ENCODE assay signal across 20 cellular contexts in the genomic region with DNA sequence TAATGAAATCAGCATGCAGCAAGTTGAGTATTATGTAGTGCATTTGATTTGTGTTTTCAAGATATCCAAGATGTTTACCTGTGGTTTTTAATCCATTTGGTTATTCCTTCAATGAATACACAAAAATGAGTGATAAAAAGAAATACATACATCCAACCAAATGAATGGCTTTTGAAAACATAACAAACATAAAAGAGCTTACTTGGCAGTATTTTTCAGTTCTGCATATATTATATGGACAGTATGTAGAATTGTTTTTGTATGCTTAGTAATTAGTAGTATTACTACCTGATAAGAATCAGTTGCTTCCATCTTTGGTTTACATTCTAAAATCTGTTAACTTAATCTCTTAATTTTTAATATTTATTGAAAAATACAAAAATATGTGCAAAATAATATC.
DNase-seq lines count a peak whose midpoint lies in the region; ATAC-seq, FAIRE-seq and TF ChIP-seq lines count a peak whose summit lies in the region.
"Had no signal": no experiment of that assay in that cellular context is flagged by ENCODE, and none has a peak within 500 bp of the region (broad histone marks: within the 10 kb centered on the region; RNA-seq: fewer than 3 reads in every experiment).

No MANE protein-coding gene starts in this region.

- H3K18ac ChIP-seq in H9 (ENCODE audit: insufficient read length, low read depth, low read length) = no peak overlapping the region

- H3K23ac ChIP-seq in H9 (ENCODE audit: insufficient read length, low read depth, low read length) = no peak overlapping the region

- H3T11ph ChIP-seq in H9 (ENCODE audit: low read length) = no peak overlapping the region

- no peak for DNase-seq in A549 (ENCODE audit: low read depth in 1 of 2, low spot score in 1 of 2)
- DNase-seq in H9 = no peak
- DNase-seq in K562 (ENCODE audit: extremely low read depth in 1 of 4, low spot score in 3 of 4) = no peak
- no peak for DNase-seq in lower leg skin (ENCODE audit: low spot score in 2 of 2)
- no peak for DNase-seq in thyroid gland
- DNase-seq: 8988T; AML-193; Caco-2; Calu3; CD4-positive, alpha-beta T cell; CD8-positive, alpha-beta T cell; DMS79 treated with DMSO at 0.1 percent for 48 hours; GF-D8 had no signal

- BruUV-seq in K562 (replicated peaks; lab: Mats Ljungman, UMichigan) = no TSS peak

- in situ Hi-C loops in K562 (cut with MboI) = no loop called here

- ATAC-seq in A549 (no peak), K562 (no peak)
- ATAC-seq: CD8-positive, alpha-beta T cell had no signal

- H3K36me3 ChIP-seq in K562 (ENCODE audit: control insufficient read depth, insufficient read depth, low read length) (no peaks in the 10 kb centered on the region), thyroid gland (no peaks in the 10 kb centered on the region)
- H3K36me3 ChIP-seq: BLaER1 treated with 17β-estradiol and CSF1 and Interleukin-3, amounts not matched to agents 10 nM and 100 nM had no signal

- H3K79me2 ChIP-seq in H9 (ENCODE audit: insufficient read depth, low read length) (no peaks in the 10 kb centered on the region), K562 (ENCODE audit: control insufficient read depth, insufficient read depth, low read length) (no peaks in the 10 kb centered on the region)

- H3K23me2 ChIP-seq in H9 (ENCODE audit: insufficient read length, low read depth, low read length, poor library complexity, severe bottlenecking) = no peaks in the 10 kb centered on the region

- no peaks in the 10 kb centered on the region for H3K9me3 ChIP-seq in A549
- no peaks in the 10 kb centered on the region for H3K9me3 ChIP-seq in H9 (ENCODE audit: control insufficient read depth, low read depth, low read length)
- H3K9me3 ChIP-seq in K562 (replicated peaks; ENCODE audit: control insufficient read depth, insufficient read depth, low read depth, low read length) = no peaks in the 10 kb centered on the region
- no peaks in the 10 kb centered on the region for H3K9me3 ChIP-seq in thyroid gland
- H3K9me3 ChIP-seq: BLaER1 treated with 17β-estradiol and CSF1 and Interleukin-3, amounts not matched to agents 10 nM and 100 nM; Caco-2 had no signal

- CTCF ChIA-PET in A549 (lab: Yijun Ruan, JAX) = no interaction called here
- CTCF ChIA-PET in K562 (lab: Yijun Ruan, JAX; ENCODE audit: low intra/inter-chr PET ratio) = no interaction called here

- H2AK5ac ChIP-seq in H9 (ENCODE audit: insufficient read length, low read length) = no peak overlapping the region

- no peak for TF ChIP-seq EP300 in A549 (IDR thresholded peaks at IDR 0.05)
- TF ChIP-seq EP300 in K562 (IDR thresholded peaks at IDR 0.05; ENCODE audit: low read length) = no peak

- FAIRE-seq in A549 (lab: Jason Lieb, UNC) (no peak), K562 (lab: Jason Lieb, UNC) (no peak)
- FAIRE-seq: A204.1, G401.6, GM12891, GM18507 had no signal

- H3K27me3 ChIP-seq in H9 (ENCODE audit: insufficient read depth, low read length) (no peaks in the 10 kb centered on the region), K562 (ENCODE audit: control insufficient read depth in 2 of 2, insufficient read depth in 2 of 2, low read length in 2 of 2) (no peaks in the 10 kb centered on the region; a peak in 1 of 5 replicates), thyroid gland (no peaks in the 10 kb centered on the region)
- H3K27me3 ChIP-seq: BLaER1 treated with 17β-estradiol and CSF1 and Interleukin-3, amounts not matched to agents 10 nM and 100 nM had no signal

- H3K4me1 ChIP-seq in A549 (no peaks in the 10 kb centered on the region), H9 (ENCODE audit: insufficient read depth, low read length) (no peaks in the 10 kb centered on the region), K562 (replicated peaks in 1 of 2; ENCODE audit: control insufficient read depth in 2 of 2, insufficient read depth in 2 of 2, low read length in 2 of 2) (no peaks in the 10 kb centered on the region), thyroid gland (no peaks in the 10 kb centered on the region)
- H3K4me1 ChIP-seq: Caco-2 had no signal

- H2AFZ ChIP-seq in H9 (ENCODE audit: low read length) (no peak overlapping the region), K562 (ENCODE audit: low read depth, low read length) (no peak overlapping the region)

- intact Hi-C loops in K562 (cut with micrococcal nuclease) (no loop called here), lower leg skin (cut with DNase I; ENCODE audit: low total_unique reads) (no loop called here), thyroid gland (cut with DNase I) (no loop called here)

- TF ChIP-seq RAD21 in A549 (conservative IDR thresholded peaks at IDR 0.05 in 1 of 2, IDR thresholded peaks at IDR 0.05 in 1 of 2) (no peak), K562 (CRISPR knock-in tag; conservative IDR thresholded peaks at IDR 0.05 in 1 of 2, IDR thresholded peaks at IDR 0.05 in 1 of 2) (no peak)

- H2BK15ac ChIP-seq in H9 (ENCODE audit: low read depth, low read length) = no peak overlapping the region

- H3K14ac ChIP-seq in H9 (ENCODE audit: insufficient read depth, low read length) = no peak overlapping the region

- no peak overlapping the region for H3K56ac ChIP-seq in H9 (ENCODE audit: insufficient read length, low read depth, low read length)

- no peak overlapping the region for H4K91ac ChIP-seq in H9 (ENCODE audit: insufficient read length, low read depth, low read length)

- POLR2A ChIA-PET in A549 (lab: Yijun Ruan, JAX) = no interaction called here
- POLR2A ChIA-PET in K562 (lab: Yijun Ruan, JAX) = no interaction called here

- peak overlapping the region; percentile 60 for H2BK20ac ChIP-seq in H9 (ENCODE audit: low read depth, low read length, poor library complexity, severe bottlenecking)

- no peak for TF ChIP-seq CTCF in A549 (IDR thresholded peaks at IDR 0.05)
- TF ChIP-seq CTCF in H9 (conservative IDR thresholded peaks at IDR 0.05) = no peak
- TF ChIP-seq CTCF in K562 (IDR thresholded peaks at IDR 0.05 in 2 of 3, conservative IDR thresholded peaks at IDR 0.05 in 1 of 3; ENCODE audit: insufficient read depth in 2 of 3, low read depth in 1 of 3, low read length in 3 of 3) = no peak
- TF ChIP-seq CTCF in lower leg skin (IDR thresholded peaks at IDR 0.05) = no peak
- TF ChIP-seq CTCF in thyroid gland (IDR thresholded peaks at IDR 0.05) = no peak

- H3K4me3 Mint-ChIP-seq in H9 = no peak overlapping the region
- H3K4me3 Mint-ChIP-seq: B cell; CD4-positive, alpha-beta T cell; CD8-positive, alpha-beta T cell had no signal

- H3K4me2 ChIP-seq in A549 (no peak overlapping the region), H9 (ENCODE audit: insufficient read depth, insufficient read length, low read length) (no peak overlapping the region), K562 (ENCODE audit: insufficient read depth, low read length) (no peak overlapping the region)
- H3K4me2 ChIP-seq: BLaER1 treated with 17β-estradiol and CSF1 and Interleukin-3, amounts not matched to agents 10 nM and 100 nM had no signal

- peaks cover 3 to 6% (median 3%) of the 10 kb centered on the region in 3 experiments; a peak in 5 of 7 replicates for H3K36me3 Mint-ChIP-seq in H9 (ENCODE audit: insufficient read depth in 1 of 3, low read depth in 3 of 3)
- H3K36me3 Mint-ChIP-seq: CD8-positive, alpha-beta T cell had no signal

- H4K5ac ChIP-seq in H9 (ENCODE audit: insufficient read length, low read depth, low read length) = no peak overlapping the region

- no peak overlapping the region for H2BK12ac ChIP-seq in H9 (ENCODE audit: insufficient read length, low read depth, low read length)

- H3K27me3 Mint-ChIP-seq in H9 (ENCODE audit: low read depth) = no peaks in the 10 kb centered on the region
- H3K27me3 Mint-ChIP-seq: B cell; CD4-positive, alpha-beta T cell had no signal

- H3K27ac ChIP-seq in A549 = no peak overlapping the region
- no peak overlapping the region for H3K27ac ChIP-seq in H9 (ENCODE audit: insufficient read length, low read depth, low read length)
- H3K27ac ChIP-seq in K562 (ENCODE audit: extremely low read depth, low read depth, low read length) = no peak overlapping the region
- no peak overlapping the region for H3K27ac ChIP-seq in thyroid gland
- H3K27ac ChIP-seq: BLaER1 treated with 17β-estradiol and CSF1 and Interleukin-3, amounts not matched to agents 10 nM and 100 nM; C4-2B had no signal

- peaks cover 4% of the 10 kb centered on the region in 2 experiments; a peak in 4 of 5 replicates for H3K9me3 Mint-ChIP-seq in H9
- H3K9me3 Mint-ChIP-seq: CD8-positive, alpha-beta T cell had no signal

- no peaks in the 10 kb centered on the region for H3K79me1 ChIP-seq in H9 (ENCODE audit: insufficient read depth, low read depth, low read length, poor library complexity, severe bottlenecking)

- H3K4me1 Mint-ChIP-seq in H9 = no peaks in the 10 kb centered on the region; a peak in 1 of 4 replicates
- H3K4me1 Mint-ChIP-seq: B cell had no signal

- H4K20me1 ChIP-seq in H9 (ENCODE audit: control insufficient read depth, insufficient read depth, insufficient read length) (no peaks in the 10 kb centered on the region), K562 (replicated peaks; ENCODE audit: control insufficient read depth, insufficient read depth, low read length) (no peaks in the 10 kb centered on the region)
- H4K20me1 ChIP-seq: BLaER1 treated with 17β-estradiol and CSF1 and Interleukin-3, amounts not matched to agents 10 nM and 100 nM had no signal

- no peak overlapping the region for H3K9ac ChIP-seq in H9 (ENCODE audit: extremely low read depth, insufficient read length, low read length)
- no peak overlapping the region for H3K9ac ChIP-seq in K562 (ENCODE audit: insufficient read depth in 1 of 2, low read depth in 2 of 2, low read length in 2 of 2)
- H3K9ac ChIP-seq: BLaER1 treated with 17β-estradiol and CSF1 and Interleukin-3, amounts not matched to agents 10 nM and 100 nM had no signal

- no peak overlapping the region for H2BK120ac ChIP-seq in H9 (ENCODE audit: low read depth, low read length, poor library complexity, severe bottlenecking)

- H3K4me3 ChIP-seq in A549 (no peak overlapping the region), K562 (no peak overlapping the region), lower leg skin (ENCODE audit: low read depth, poor library complexity, severe bottlenecking) (no peak overlapping the region), thyroid gland (replicated peaks in 1 of 3) (no peak overlapping the region)
- H3K4me3 ChIP-seq: BLaER1 treated with 17β-estradiol and CSF1 and Interleukin-3, amounts not matched to agents 10 nM and 100 nM had no signal

- H3K9me1 ChIP-seq in K562 (ENCODE audit: control insufficient read depth, insufficient read depth, low read length) = no peaks in the 10 kb centered on the region

- H4K8ac ChIP-seq in H9 (replicated peaks; ENCODE audit: insufficient read length, low read depth, low read length) = no peak overlapping the region

- no peak overlapping the region for H2BK5ac ChIP-seq in H9 (ENCODE audit: insufficient read length, low read length)

- H3K27ac Mint-ChIP-seq in H9 = no peak overlapping the region
- H3K27ac Mint-ChIP-seq: B cell; CD4-positive, alpha-beta T cell; CD8-positive, alpha-beta T cell had no signal

- no peak for TF ChIP-seq POLR2A in A549 (IDR thresholded peaks at IDR 0.05; ENCODE audit: low read length)
- no peak for TF ChIP-seq POLR2A in K562 (conservative IDR thresholded peaks at IDR 0.05)
- TF ChIP-seq POLR2A in lower leg skin (IDR thresholded peaks at IDR 0.05) = no peak
- TF ChIP-seq POLR2A in thyroid gland (IDR thresholded peaks at IDR 0.05) = no peak

- H3K4ac ChIP-seq in H9 (ENCODE audit: low read depth, low read length) = no peak overlapping the region

TF ChIP-seq in K562, 482 proteins besides CTCF, POLR2A, EP300 and RAD21:
- no peak for TF ChIP-seq ZNF224 (CRISPR knock-in tag; IDR thresholded peaks at IDR 0.05)
- peak; percentile 45; the same call in 1 of the 2 replicates for TF ChIP-seq ZNF316 (IDR thresholded peaks at IDR 0.05)

Comparison
In these comparisons a context has a peak if more than half of its experiments do, and no peak if none do; other contexts are left out.
1. Of the 35 proteins assayed by ChIP-seq in both K562 and A549: peak only in K562: none; only in A549: MAFK; in both: none; in neither: 34.